In the genomic region with DNA sequence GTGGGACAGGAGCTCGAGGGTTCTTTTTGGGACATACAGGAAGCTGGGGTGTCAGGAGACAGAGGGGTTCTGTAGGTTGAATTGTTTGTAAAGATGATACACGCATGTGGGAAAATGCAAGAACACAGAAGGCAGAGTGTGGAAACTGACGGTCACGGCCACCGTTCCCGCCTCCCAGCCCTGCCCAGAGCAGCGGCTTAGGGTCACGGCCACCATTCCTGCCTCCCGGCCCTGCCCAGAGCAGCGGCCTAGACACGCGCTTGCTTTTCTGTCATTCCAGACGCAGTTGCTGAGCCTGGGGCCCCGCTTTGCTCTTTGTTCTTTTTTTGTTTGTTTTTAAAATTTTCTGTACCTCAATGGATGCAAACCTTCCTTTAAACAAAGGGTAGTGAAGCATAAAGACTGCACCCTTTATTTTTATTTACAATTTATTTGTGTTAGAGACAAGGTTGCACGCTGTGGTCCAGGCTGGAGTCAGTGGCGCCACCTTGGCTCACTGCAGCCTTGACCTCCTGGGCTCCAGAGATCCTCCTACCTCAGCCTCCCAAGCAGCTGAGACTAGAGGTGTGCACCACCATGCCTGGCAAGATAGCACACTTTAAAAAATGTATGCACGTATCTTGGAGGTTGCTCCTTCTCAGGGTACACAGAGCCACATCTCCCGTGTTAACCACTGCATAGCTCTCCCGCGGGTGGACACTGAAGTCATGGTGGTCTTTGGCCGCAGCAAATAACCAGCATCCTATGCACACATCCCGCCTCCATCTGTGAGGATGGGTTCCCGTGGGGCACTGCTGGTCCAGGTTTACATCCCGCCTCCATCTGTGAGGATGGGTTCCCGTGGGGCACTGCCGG, we compare ENCODE assay signal across 22 cellular contexts.
A peak's percentile ranks its signal among the peaks of the same experiment; 100 is the strongest.
DNase-seq lines count a peak whose midpoint lies in the region; ATAC-seq, FAIRE-seq and TF ChIP-seq lines count a peak whose summit lies in the region.
"Had no signal": no experiment of that assay in that cellular context is flagged by ENCODE, and none has a peak within 500 bp of the region (broad histone marks: within the 10 kb centered on the region; RNA-seq: fewer than 3 reads in every experiment).

No MANE protein-coding gene starts in this region.

- H2AFZ ChIP-seq in OCI-LY7 (ENCODE audit: low read length) (no peak overlapping the region), HepG2 (ENCODE audit: low read length) (no peak overlapping the region)

- POLR2A ChIA-PET in activated CD4-positive, alpha-beta T cell treated with anti-CD3 and anti-CD28 coated beads for 36 hours (lab: Charles Lee): no interaction called here
- POLR2A ChIA-PET in OCI-LY7 (lab: Charles Lee): no interaction called here
- POLR2A ChIA-PET in HepG2 (lab: Yijun Ruan, JAX): no interaction called here

- no peak for TF ChIP-seq RAD21 in HepG2 (CRISPR knock-in tag; IDR thresholded peaks at IDR 0.05)

- no peak overlapping the region for H3K27ac ChIP-seq in OCI-LY7 (ENCODE audit: low read depth, low read length, poor library complexity, severe bottlenecking)
- no peak overlapping the region for H3K27ac ChIP-seq in HepG2 (ENCODE audit: extremely low read length, insufficient read depth, low read length)
- H3K27ac ChIP-seq: 22Rv1, ascending aorta had no signal

- no peak for ATAC-seq in activated CD4-positive, alpha-beta T cell treated with anti-CD3 and anti-CD28 coated beads for 36 hours
- peak; percentile 50; the same call in 2 of the 3 replicates for ATAC-seq in HepG2
- ATAC-seq: naive thymus-derived CD4-positive, alpha-beta T cell; T-cell had no signal

- 57% methylated on average over 21 of the region's 26 CpGs for WGBS in HepG2 (ENCODE audit: low lambda C conversion rate)

- in situ Hi-C loops in HepG2 (cut with HindIII; ENCODE audit: extremely low pct_ligation_motif_present, low pct_unique_long_range_greater_than_20kb): no loop called here

- H3K36me3 ChIP-seq in OCI-LY7 (ENCODE audit: insufficient read depth, low read length): no peaks in the 10 kb centered on the region
- H3K36me3 ChIP-seq in HepG2 (replicated peaks in 1 of 2; ENCODE audit: control insufficient read depth in 1 of 2, insufficient read depth in 2 of 2, low read length in 2 of 2): no peaks in the 10 kb centered on the region
- H3K36me3 ChIP-seq: ascending aorta had no signal

- no peaks in the 10 kb centered on the region for H3K36me3 Mint-ChIP-seq in activated CD4-positive, alpha-beta T cell treated with anti-CD3 and anti-CD28 coated beads for 36 hours (ENCODE audit: low read depth)
- H3K36me3 Mint-ChIP-seq: activated naive CD8-positive, alpha-beta T cell treated with anti-CD3 and anti-CD28 coated beads for 36 hours; CD8-positive, alpha-beta memory T cell; naive thymus-derived CD4-positive, alpha-beta T cell; T-cell had no signal

- peaks cover 3% of the 10 kb centered on the region for H3K27me3 Mint-ChIP-seq in activated CD4-positive, alpha-beta T cell treated with anti-CD3 and anti-CD28 coated beads for 36 hours
- H3K27me3 Mint-ChIP-seq: activated naive CD8-positive, alpha-beta T cell treated with anti-CD3 and anti-CD28 coated beads for 36 hours; naive thymus-derived CD4-positive, alpha-beta T cell had no signal

- H3K79me2 ChIP-seq in OCI-LY7 (ENCODE audit: insufficient read depth, low read depth, low read length) (no peaks in the 10 kb centered on the region), HepG2 (ENCODE audit: insufficient read depth, low read length) (no peaks in the 10 kb centered on the region)

- H3K9me3 Mint-ChIP-seq in activated CD4-positive, alpha-beta T cell treated with anti-CD3 and anti-CD28 coated beads for 36 hours (ENCODE audit: low read depth): no peaks in the 10 kb centered on the region
- H3K9me3 Mint-ChIP-seq: activated naive CD8-positive, alpha-beta T cell treated with anti-CD3 and anti-CD28 coated beads for 36 hours; CD8-positive, alpha-beta memory T cell; naive thymus-derived CD4-positive, alpha-beta T cell; T-cell had no signal

- H3K4me1 ChIP-seq in OCI-LY7 (ENCODE audit: insufficient read depth, low read length, poor library complexity, severe bottlenecking) (no peaks in the 10 kb centered on the region), HepG2 (ENCODE audit: insufficient read depth, low read length) (no peaks in the 10 kb centered on the region)
- H3K4me1 ChIP-seq: ascending aorta had no signal

- CTCF ChIA-PET in activated CD4-positive, alpha-beta T cell treated with anti-CD3 and anti-CD28 coated beads for 36 hours (lab: Charles Lee): no interaction called here
- CTCF ChIA-PET in OCI-LY7 (lab: Charles Lee; ENCODE audit: unreplicated experiment): no interaction called here
- CTCF ChIA-PET in HepG2 (lab: Yijun Ruan, JAX; ENCODE audit: low intra/inter-chr PET ratio, low total read pairs): no interaction called here

- intact Hi-C loops in activated CD4-positive, alpha-beta T cell treated with anti-CD3 and anti-CD28 coated beads for 36 hours (cut with DNase I, micrococcal nuclease): no loop called here
- intact Hi-C loops in OCI-LY7 (cut with micrococcal nuclease; ENCODE audit: unreplicated experiment): no loop called here
- intact Hi-C loops in HepG2 (cut with micrococcal nuclease; ENCODE audit: unreplicated experiment): no loop called here
- intact Hi-C loops in posterior vena cava (cut with DNase I): no loop called here

- H3K4me3 ChIP-seq in OCI-LY7 (ENCODE audit: low read depth, low read length, poor library complexity, severe bottlenecking) (no peak overlapping the region), HepG2 (replicated peaks in 1 of 3; ENCODE audit: insufficient read depth in 1 of 3, low read depth in 2 of 3, low read length in 3 of 3) (no peak overlapping the region)
- H3K4me3 ChIP-seq: ascending aorta had no signal

- H3K27me3 ChIP-seq in HepG2 (ENCODE audit: control insufficient read depth in 1 of 2, insufficient read depth in 2 of 2, low read length in 2 of 2): no peaks in the 10 kb centered on the region
- H3K27me3 ChIP-seq: ascending aorta had no signal

- no peaks in the 10 kb centered on the region for H4K20me1 ChIP-seq in OCI-LY7 (ENCODE audit: insufficient read depth, low read length)
- no peaks in the 10 kb centered on the region for H4K20me1 ChIP-seq in HepG2 (ENCODE audit: insufficient read depth, low read length)

- no peak for TF ChIP-seq EP300 in HepG2 (IDR thresholded peaks at IDR 0.05; ENCODE audit: low read depth in 2 of 2, low read length in 2 of 2)
- no peak for TF ChIP-seq EP300 in HepG2 (CRISPR knock-in tag; IDR thresholded peaks at IDR 0.05; ENCODE audit: borderline replicate concordance)

- H3K9me2 ChIP-seq in OCI-LY7 (ENCODE audit: insufficient read depth, low read length): no peaks in the 10 kb centered on the region

- H3K4me1 Mint-ChIP-seq in activated CD4-positive, alpha-beta T cell treated with anti-CD3 and anti-CD28 coated beads for 36 hours: peaks cover 17% of the 10 kb centered on the region

- no peak for FAIRE-seq in HepG2 (lab: Jason Lieb, UNC)
- FAIRE-seq: HTR-8/SVneo had no signal

- DNase-seq in activated CD4-positive, alpha-beta T cell treated with anti-CD3 and anti-CD28 coated beads for 36 hours: peak; percentile 1
- DNase-seq in activated CD4-positive, alpha-beta T cell treated with anti-CD3 and anti-CD28 coated beads, Interleukin-2, amount 50 U/mL, for 4 hours: no peak
- no peak for DNase-seq in OCI-LY7 (ENCODE audit: low spot score)
- DNase-seq in HepG2 (ENCODE audit: low spot score): no peak
- peak; percentile 49 for DNase-seq in posterior vena cava (ENCODE audit: low spot score)
- no peak for DNase-seq in cerebellar nuclear complex (lab: John Stamatoyannopoulos, UW)
- no peak for DNase-seq in NCI-H226
- no peak for DNase-seq in HT-29 (ENCODE audit: low spot score)
- DNase-seq: activated CD4-positive, alpha-beta T cell treated with anti-CD3 and anti-CD28 coated beads for 1 hour; activated naive CD8-positive, alpha-beta T cell treated with anti-CD3 and anti-CD28 coated beads for 36 hours; caudate nucleus; GDM1; naive thymus-derived CD4-positive, alpha-beta T cell; NCI-H146; NCI-H510A treated with DMSO at 0.1 percent for 48 hours; NK-92 treated with Interleukin-12 subunit alpha and Interleukin-12 subunit beta, amount 100 ng/mL, for 24 hours; trophoblast cell had no signal

- no peak for TF ChIP-seq POLR2A in HepG2 (IDR thresholded peaks at IDR 0.05; ENCODE audit: insufficient read depth in 1 of 2, low read depth in 2 of 2, low read length in 2 of 2)

- H3K4me3 Mint-ChIP-seq in activated CD4-positive, alpha-beta T cell treated with anti-CD3 and anti-CD28 coated beads for 36 hours: no peak overlapping the region
- H3K4me3 Mint-ChIP-seq: activated naive CD8-positive, alpha-beta T cell treated with anti-CD3 and anti-CD28 coated beads for 36 hours; CD8-positive, alpha-beta memory T cell; naive thymus-derived CD4-positive, alpha-beta T cell; T-cell had no signal

- H3K4me2 ChIP-seq in OCI-LY7 (ENCODE audit: low read length): no peak overlapping the region
- H3K4me2 ChIP-seq in HepG2 (ENCODE audit: low read depth, low read length): no peak overlapping the region

- H3K9me3 ChIP-seq in OCI-LY7 (ENCODE audit: low read length): no peaks in the 10 kb centered on the region
- no peaks in the 10 kb centered on the region for H3K9me3 ChIP-seq in HepG2 (ENCODE audit: low read length)
- H3K9me3 ChIP-seq: ascending aorta had no signal

- BruUV-seq in OCI-LY7 (replicated peaks; lab: Mats Ljungman, UMichigan): no TSS peak
- no TSS peak for BruUV-seq in HepG2 (replicated peaks; lab: Mats Ljungman, UMichigan)

- no peak overlapping the region for H3K27ac Mint-ChIP-seq in activated CD4-positive, alpha-beta T cell treated with anti-CD3 and anti-CD28 coated beads for 36 hours
- H3K27ac Mint-ChIP-seq: activated naive CD8-positive, alpha-beta T cell treated with anti-CD3 and anti-CD28 coated beads for 36 hours; CD8-positive, alpha-beta memory T cell; T-cell had no signal

- no peak overlapping the region for H3K9ac ChIP-seq in HepG2 (ENCODE audit: insufficient read depth, low read depth, low read length)

- TF ChIP-seq CTCF in OCI-LY7 (conservative IDR thresholded peaks at IDR 0.05; ENCODE audit: low read length) (0 out of 2 replicates have a peak, but pooled peaks have one; percentile 17), HepG2 (CRISPR knock-in tag; IDR thresholded peaks at IDR 0.05) (no peak)

TF ChIP-seq in HepG2, 621 proteins besides CTCF, POLR2A, EP300 and RAD21 (continues in another document):
- no peak for TF ChIP-seq RAD51 (IDR thresholded peaks at IDR 0.05; ENCODE audit: borderline replicate concordance)

Comparison
In these comparisons a context has a peak if more than half of its experiments do, and no peak if none do; other contexts are left out.
1. DNase-seq: peak in activated CD4-positive, alpha-beta T cell treated with anti-CD3 and anti-CD28 coated beads for 36 hours (single experiment) and posterior vena cava (single experiment); none in activated CD4-positive, alpha-beta T cell treated with anti-CD3 and anti-CD28 coated beads, Interleukin-2, amount 50 U/mL, for 4 hours (0 of 2), OCI-LY7 (single experiment), HepG2 (single experiment), cerebellar nuclear complex (0 of 2), NCI-H226 (single experiment) and HT-29 (single experiment).